16 cellular contexts compared by ENCODE assay signal in genomic region chr11:106086850-106087249, GRCh38. TPM values are rescaled to one million over a fixed set of nuclear protein-coding genes. Genes with fewer than 3 reads are reported as not detected.
DNase-seq lines count a peak whose midpoint lies in the region; ATAC-seq and TF ChIP-seq lines count a peak whose summit lies in the region.
"Had no signal": no experiment of that assay in that cellular context is flagged by ENCODE, and none has a peak within 500 bp of the region (broad histone marks: within the 10 kb centered on the region; RNA-seq: fewer than 3 reads in every experiment).

No MANE protein-coding gene starts in this region.

- H2AFZ ChIP-seq in OCI-LY7 (ENCODE audit: low read length): no peak overlapping the region

- no peak for TF ChIP-seq POLR2A in vagina (IDR thresholded peaks at IDR 0.05)

- no TSS peak for BruUV-seq in OCI-LY7 (replicated peaks; lab: Mats Ljungman, UMichigan)

- intact Hi-C loops in Right ventricle myocardium superior (cut with DNase I) (no loop called here), Right ventricle myocardium inferior (cut with DNase I) (no loop called here), left lung (cut with DNase I) (no loop called here), vagina (cut with DNase I) (no loop called here), OCI-LY7 (cut with micrococcal nuclease; ENCODE audit: unreplicated experiment) (no loop called here)

- H3K9me2 ChIP-seq in OCI-LY7 (ENCODE audit: insufficient read depth, low read length): no peaks in the 10 kb centered on the region

- TF ChIP-seq CTCF in brain microvascular endothelial cell (IDR thresholded peaks at IDR 0.05; ENCODE audit: low read depth, low read length, missing control alignments): no peak
- TF ChIP-seq CTCF in left lung (IDR thresholded peaks at IDR 0.05): no peak
- TF ChIP-seq CTCF in vagina (IDR thresholded peaks at IDR 0.05): no peak
- no peak for TF ChIP-seq CTCF in OCI-LY7 (conservative IDR thresholded peaks at IDR 0.05; ENCODE audit: low read length)

- POLR2A ChIA-PET in OCI-LY7 (lab: Charles Lee): interaction anchor here (3.1 kb wide), 1 partner anchor 11 kb away, joined by 10 read pairs; the partner anchor contains the start of gene KBTBD3

- no peak overlapping the region for H3K4me2 ChIP-seq in OCI-LY7 (ENCODE audit: low read length)

- in situ Hi-C loops in brain microvascular endothelial cell (cut with HindIII; ENCODE audit: low pct_ligation_motif_present, low sequenced_read_pairs): no loop called here

- DNase-seq in Right ventricle myocardium superior (no peak), Right ventricle myocardium inferior (ENCODE audit: missing footprints) (no peak), brain microvascular endothelial cell (no peak), left lung (no peak), vagina (ENCODE audit: extremely low spot score in 2 of 2) (no peak), RPMI8226 (no peak), OCI-LY7 (ENCODE audit: low spot score) (no peak)
- DNase-seq: ACHN; activated CD4-positive, alpha-beta T cell treated with anti-CD3 and anti-CD28 coated beads for 36 hours; activated gamma-delta T cell treated with Interleukin-2 at 50 U/mL for 16 hours; central memory CD4-positive, alpha-beta T cell; Kasumi-1; NCI-H2029; NK-92 treated with Interleukin-12 subunit alpha and Interleukin-12 subunit beta, amount 100 ng/mL, for 24 hours; spleen had no signal

- no peak overlapping the region for H3K4me3 ChIP-seq in brain microvascular endothelial cell (ENCODE audit: low read depth, low read length)
- H3K4me3 ChIP-seq in left lung: no peak overlapping the region
- no peak overlapping the region for H3K4me3 ChIP-seq in vagina
- no peak overlapping the region for H3K4me3 ChIP-seq in OCI-LY7 (ENCODE audit: low read depth, low read length, poor library complexity, severe bottlenecking)
- H3K4me3 ChIP-seq: spleen had no signal

- ATAC-seq in Right ventricle myocardium superior (ENCODE audit: poor library complexity): peak; percentile 39
- ATAC-seq in Right ventricle myocardium inferior: no peak
- no peak for ATAC-seq in left lung
- no peak for ATAC-seq in HG03095 (IDR thresholded peaks at IDR 0.05; ENCODE audit: unreplicated experiment)
- ATAC-seq: activated CD4-positive, alpha-beta T cell treated with anti-CD3 and anti-CD28 coated beads for 36 hours had no signal

- peaks cover 35% of the 10 kb centered on the region; the same call in 1 of the 2 replicates for H4K20me1 ChIP-seq in OCI-LY7 (ENCODE audit: insufficient read depth, low read length)

- H3K4me1 ChIP-seq in left lung: peaks cover 12 to 58% of the 10 kb centered on the region in 2 donors
- H3K4me1 ChIP-seq in vagina: peaks cover 65% of the 10 kb centered on the region
- no peaks in the 10 kb centered on the region for H3K4me1 ChIP-seq in OCI-LY7 (ENCODE audit: insufficient read depth, low read length, poor library complexity, severe bottlenecking)

- H3K79me2 ChIP-seq in OCI-LY7 (ENCODE audit: insufficient read depth, low read depth, low read length): peaks cover 95% of the 10 kb centered on the region

- H3K9me3 ChIP-seq in left lung (no peaks in the 10 kb centered on the region), vagina (no peaks in the 10 kb centered on the region), OCI-LY7 (ENCODE audit: low read length) (no peaks in the 10 kb centered on the region)
- H3K9me3 ChIP-seq: spleen had no signal

- peaks cover 6% of the 10 kb centered on the region for H3K36me3 ChIP-seq in brain microvascular endothelial cell (replicated peaks)
- peaks cover 0 to 31% of the 10 kb centered on the region in 2 donors for H3K36me3 ChIP-seq in left lung
- H3K36me3 ChIP-seq in vagina: peaks cover 0 to 2% of the 10 kb centered on the region in 2 donors
- H3K36me3 ChIP-seq in OCI-LY7 (ENCODE audit: insufficient read depth, low read length): peaks cover 94% of the 10 kb centered on the region

- H3K27ac ChIP-seq in brain microvascular endothelial cell (peak overlapping the region; percentile 2), left lung (peak overlapping the region; percentile 2 to 18), vagina (peak overlapping the region; percentile 20), OCI-LY7 (ENCODE audit: low read depth, low read length, poor library complexity, severe bottlenecking) (no peak overlapping the region)
- H3K27ac ChIP-seq: spleen had no signal

- H3K27me3 ChIP-seq in brain microvascular endothelial cell (replicated peaks) (no peaks in the 10 kb centered on the region), left lung (no peaks in the 10 kb centered on the region), vagina (no peaks in the 10 kb centered on the region)
- H3K27me3 ChIP-seq: spleen had no signal

- CTCF ChIA-PET in OCI-LY7 (lab: Charles Lee; ENCODE audit: unreplicated experiment): no interaction called here

RNA-seq across cellular contexts. Expression of gene AASDHPPT, which starts 9.4 kb away (rescaled TPM):
- 38.2 TPM for total RNA-seq in Right ventricle myocardium superior
- total RNA-seq in Right ventricle myocardium inferior: 35.0 TPM
- total RNA-seq in left lung: 10 to 100 TPM; 26.4 to 27.2 TPM
- 36.8 TPM for total RNA-seq in vagina
- total RNA-seq in OCI-LY7 (2014; rRNA removed; shearing (Covaris generic)): 42.1 and 51.1 TPM in 2 replicates
- 44.8 and 49.5 TPM in 2 replicates for total RNA-seq in OCI-LY7 (2022)

RNA-seq across cellular contexts. Expression of gene KBTBD3, which starts 9.7 kb away (rescaled TPM):
- total RNA-seq in Right ventricle myocardium superior: 7.6 TPM
- 12.1 TPM for total RNA-seq in Right ventricle myocardium inferior
- 1 to 10 TPM; 6.4 to 7.2 TPM for total RNA-seq in left lung
- total RNA-seq in vagina: 3.2 TPM
- 6.4 and 10.3 TPM in 2 replicates for total RNA-seq in OCI-LY7 (2014; rRNA removed; shearing (Covaris generic))
- total RNA-seq in OCI-LY7 (2022): 6.0 and 6.5 TPM in 2 replicates
